In genomic region chr9:120436937-120437592, GRCh38 we compare ENCODE assay signal across 14 cellular contexts.
DNase-seq lines count a peak whose midpoint lies in the region; ATAC-seq and TF ChIP-seq lines count a peak whose summit lies in the region.
"Had no signal": no experiment of that assay in that cellular context is flagged by ENCODE, and none has a peak within 500 bp of the region (broad histone marks: within the 10 kb centered on the region; RNA-seq: fewer than 3 reads in every experiment).

No MANE protein-coding gene starts in this region.

- H3K27me3 Mint-ChIP-seq in activated CD4-positive, alpha-beta memory T cell treated with anti-CD3 and anti-CD28 coated beads, Interleukin-2, amount 10 ng/mL, durations not matched to agents 7 days and 5 days: no peaks in the 10 kb centered on the region
- H3K27me3 Mint-ChIP-seq in activated CD4-positive, alpha-beta memory T cell treated with anti-CD3 and anti-CD28 coated beads for 36 hours: no peaks in the 10 kb centered on the region
- no peaks in the 10 kb centered on the region for H3K27me3 Mint-ChIP-seq in activated CD8-positive, alpha-beta T cell treated with anti-CD3 and anti-CD28 coated beads for 36 hours
- H3K27me3 Mint-ChIP-seq in activated T-helper 2 cell treated with anti-CD3 and anti-CD28 coated beads, Interferon-gamma antibody, Interleukin-2, Interleukin-4, amounts not matched to agents 10 μg/mL and 5 μg/mL and 100 μg/mL, durations not matched to agents 14 hours and 24 hours and 36 hours (ENCODE audit: low read depth): no peaks in the 10 kb centered on the region
- H3K27me3 Mint-ChIP-seq: memory B cell had no signal

- H3K27me3 ChIP-seq in lower lobe of right lung (ENCODE audit: low read depth): no peaks in the 10 kb centered on the region
- H3K27me3 ChIP-seq in upper lobe of right lung: no peaks in the 10 kb centered on the region
- H3K27me3 ChIP-seq: testis had no signal

- POLR2A ChIA-PET in activated CD4-positive, alpha-beta memory T cell treated with anti-CD3 and anti-CD28 coated beads, Interleukin-2, amount 10 ng/mL, durations not matched to agents 7 days and 5 days (lab: Charles Lee): interaction anchor here (1.7 kb wide), 1 partner anchor 9 kb away, joined by 7 read pairs; no protein-coding TSS in a partner anchor
- POLR2A ChIA-PET in activated CD4-positive, alpha-beta memory T cell treated with anti-CD3 and anti-CD28 coated beads for 36 hours (lab: Charles Lee): no interaction called here
- POLR2A ChIA-PET in activated CD8-positive, alpha-beta T cell treated with anti-CD3 and anti-CD28 coated beads for 36 hours (lab: Charles Lee): no interaction called here

- H3K36me3 Mint-ChIP-seq in activated CD4-positive, alpha-beta memory T cell treated with anti-CD3 and anti-CD28 coated beads, Interleukin-2, amount 10 ng/mL, durations not matched to agents 7 days and 5 days (ENCODE audit: low read depth): peaks cover 68% of the 10 kb centered on the region
- H3K36me3 Mint-ChIP-seq in activated CD4-positive, alpha-beta memory T cell treated with anti-CD3 and anti-CD28 coated beads for 36 hours: peaks cover 56% of the 10 kb centered on the region
- H3K36me3 Mint-ChIP-seq in activated CD8-positive, alpha-beta T cell treated with anti-CD3 and anti-CD28 coated beads for 36 hours (ENCODE audit: low read depth): peaks cover 54% of the 10 kb centered on the region
- H3K36me3 Mint-ChIP-seq in activated T-helper 2 cell treated with anti-CD3 and anti-CD28 coated beads, Interferon-gamma antibody, Interleukin-2, Interleukin-4, amounts not matched to agents 10 μg/mL and 5 μg/mL and 100 μg/mL, durations not matched to agents 14 hours and 24 hours and 36 hours (ENCODE audit: low read depth): peaks cover 60% of the 10 kb centered on the region

- H3K4me1 ChIP-seq in lower lobe of right lung (peaks cover 41% of the 10 kb centered on the region), upper lobe of right lung (peaks cover 38% of the 10 kb centered on the region)

- H3K4me3 Mint-ChIP-seq in activated CD4-positive, alpha-beta memory T cell treated with anti-CD3 and anti-CD28 coated beads, Interleukin-2, amount 10 ng/mL, durations not matched to agents 7 days and 5 days: no peak overlapping the region
- no peak overlapping the region for H3K4me3 Mint-ChIP-seq in activated CD4-positive, alpha-beta memory T cell treated with anti-CD3 and anti-CD28 coated beads for 36 hours
- H3K4me3 Mint-ChIP-seq in activated CD8-positive, alpha-beta T cell treated with anti-CD3 and anti-CD28 coated beads for 36 hours: no peak overlapping the region
- no peak overlapping the region for H3K4me3 Mint-ChIP-seq in activated T-helper 2 cell treated with anti-CD3 and anti-CD28 coated beads, Interferon-gamma antibody, Interleukin-2, Interleukin-4, amounts not matched to agents 10 μg/mL and 5 μg/mL and 100 μg/mL, durations not matched to agents 14 hours and 24 hours and 36 hours (ENCODE audit: low read depth)
- H3K4me3 Mint-ChIP-seq: memory B cell had no signal

- H3K9me3 ChIP-seq in lower lobe of right lung (no peaks in the 10 kb centered on the region), upper lobe of right lung (no peaks in the 10 kb centered on the region)
- H3K9me3 ChIP-seq: testis had no signal

- H3K36me3 ChIP-seq in lower lobe of right lung: peaks cover 39% of the 10 kb centered on the region
- H3K36me3 ChIP-seq in upper lobe of right lung: peaks cover 7% of the 10 kb centered on the region

- H3K27ac ChIP-seq in lower lobe of right lung (peak overlapping the region; percentile 13), upper lobe of right lung (no peak overlapping the region)
- H3K27ac ChIP-seq: testis had no signal

- ATAC-seq in activated CD8-positive, alpha-beta T cell treated with anti-CD3 and anti-CD28 coated beads for 36 hours: no peak
- ATAC-seq in lower lobe of right lung: peak; percentile 64 to 83
- ATAC-seq in upper lobe of right lung: peak; percentile 87
- ATAC-seq: HCT116, PC-3 had no signal

- no peak for TF ChIP-seq CTCF in activated CD8-positive, alpha-beta T cell treated with anti-CD3 and anti-CD28 coated beads for 36 hours (IDR thresholded peaks at IDR 0.05)
- TF ChIP-seq CTCF in lower lobe of right lung (IDR thresholded peaks at IDR 0.05) (no peak), upper lobe of right lung (IDR thresholded peaks at IDR 0.05) (no peak), GM20000 (IDR thresholded peaks at IDR 0.05; ENCODE audit: extremely low read depth, missing control alignments) (no peak)

- intact Hi-C loops in activated CD4-positive, alpha-beta memory T cell treated with anti-CD3 and anti-CD28 coated beads for 36 hours (cut with micrococcal nuclease): no loop called here
- intact Hi-C loops in activated CD8-positive, alpha-beta T cell treated with anti-CD3 and anti-CD28 coated beads for 36 hours (cut with micrococcal nuclease): no loop called here
- intact Hi-C loops in lower lobe of right lung (cut with DNase I) (no loop called here), upper lobe of right lung (cut with DNase I) (no loop called here)
- intact Hi-C loops in activated T-helper 2 cell treated with anti-CD3 and anti-CD28 coated beads, Interferon-gamma antibody, Interleukin-2, Interleukin-4, amounts not matched to agents 10 μg/mL and 5 μg/mL and 100 μg/mL, durations not matched to agents 14 hours and 24 hours and 36 hours (cut with micrococcal nuclease): no loop called here

- no peak overlapping the region for H3K4me3 ChIP-seq in lower lobe of right lung
- H3K4me3 ChIP-seq in upper lobe of right lung: no peak overlapping the region
- H3K4me3 ChIP-seq: testis had no signal

- DNase-seq in activated CD4-positive, alpha-beta memory T cell treated with anti-CD3 and anti-CD28 coated beads, Interleukin-2, amount 10 ng/mL, durations not matched to agents 7 days and 5 days: peak; percentile 57
- DNase-seq in activated CD4-positive, alpha-beta memory T cell treated with anti-CD3 and anti-CD28 coated beads for 36 hours: no peak
- DNase-seq in activated CD8-positive, alpha-beta T cell treated with anti-CD3 and anti-CD28 coated beads for 36 hours: peak; percentile 4
- DNase-seq in lower lobe of right lung (peak; percentile 84), upper lobe of right lung (peak; percentile 76), NCI-H2227 (lab: John Stamatoyannopoulos, UW; ENCODE audit: unreplicated experiment) (no peak), GM20000 (ENCODE audit: low spot score) (no peak)
- DNase-seq in activated T-helper 2 cell treated with anti-CD3 and anti-CD28 coated beads, Interferon-gamma antibody, Interleukin-2, Interleukin-4, amounts not matched to agents 10 μg/mL and 5 μg/mL and 100 μg/mL, durations not matched to agents 14 hours and 24 hours and 36 hours (ENCODE audit: low spot score): no peak
- DNase-seq: DMS79 treated with DMSO at 0.1 percent for 48 hours, PC-3, T1000, testis had no signal

- no peaks in the 10 kb centered on the region for H3K9me3 Mint-ChIP-seq in activated CD4-positive, alpha-beta memory T cell treated with anti-CD3 and anti-CD28 coated beads, Interleukin-2, amount 10 ng/mL, durations not matched to agents 7 days and 5 days
- H3K9me3 Mint-ChIP-seq in activated CD4-positive, alpha-beta memory T cell treated with anti-CD3 and anti-CD28 coated beads for 36 hours: no peaks in the 10 kb centered on the region
- no peaks in the 10 kb centered on the region for H3K9me3 Mint-ChIP-seq in activated CD8-positive, alpha-beta T cell treated with anti-CD3 and anti-CD28 coated beads for 36 hours
- H3K9me3 Mint-ChIP-seq in activated T-helper 2 cell treated with anti-CD3 and anti-CD28 coated beads, Interferon-gamma antibody, Interleukin-2, Interleukin-4, amounts not matched to agents 10 μg/mL and 5 μg/mL and 100 μg/mL, durations not matched to agents 14 hours and 24 hours and 36 hours: no peaks in the 10 kb centered on the region
- H3K9me3 Mint-ChIP-seq: memory B cell had no signal

- CTCF ChIA-PET in activated CD4-positive, alpha-beta memory T cell treated with anti-CD3 and anti-CD28 coated beads, Interleukin-2, amount 10 ng/mL, durations not matched to agents 7 days and 5 days (lab: Charles Lee): interaction anchor here (1.2 to 1.3 kb wide), 2 partner anchors 24 to 40 kb away, joined by 3 to 4 read pairs; no protein-coding TSS in a partner anchor
- CTCF ChIA-PET in activated CD4-positive, alpha-beta memory T cell treated with anti-CD3 and anti-CD28 coated beads for 36 hours (lab: Charles Lee): interaction anchor here (0.6 kb wide), 1 partner anchor 40 kb away, joined by 3 read pairs; no protein-coding TSS in a partner anchor
- CTCF ChIA-PET in activated CD8-positive, alpha-beta T cell treated with anti-CD3 and anti-CD28 coated beads for 36 hours (lab: Charles Lee): interaction anchor here (1.0 kb wide), 1 partner anchor 13 kb away, joined by 6 read pairs; no protein-coding TSS in a partner anchor

- H3K4me1 Mint-ChIP-seq in activated CD4-positive, alpha-beta memory T cell treated with anti-CD3 and anti-CD28 coated beads, Interleukin-2, amount 10 ng/mL, durations not matched to agents 7 days and 5 days: peaks cover 49% of the 10 kb centered on the region
- H3K4me1 Mint-ChIP-seq in activated CD4-positive, alpha-beta memory T cell treated with anti-CD3 and anti-CD28 coated beads for 36 hours (ENCODE audit: low read depth): peaks cover 5% of the 10 kb centered on the region
- H3K4me1 Mint-ChIP-seq in activated CD8-positive, alpha-beta T cell treated with anti-CD3 and anti-CD28 coated beads for 36 hours (ENCODE audit: low read depth): peaks cover 9% of the 10 kb centered on the region
- peaks cover 17% of the 10 kb centered on the region for H3K4me1 Mint-ChIP-seq in activated T-helper 2 cell treated with anti-CD3 and anti-CD28 coated beads, Interferon-gamma antibody, Interleukin-2, Interleukin-4, amounts not matched to agents 10 μg/mL and 5 μg/mL and 100 μg/mL, durations not matched to agents 14 hours and 24 hours and 36 hours (ENCODE audit: low read depth)

- peak overlapping the region; percentile 79 for H3K27ac Mint-ChIP-seq in activated CD4-positive, alpha-beta memory T cell treated with anti-CD3 and anti-CD28 coated beads, Interleukin-2, amount 10 ng/mL, durations not matched to agents 7 days and 5 days
- H3K27ac Mint-ChIP-seq in activated CD4-positive, alpha-beta memory T cell treated with anti-CD3 and anti-CD28 coated beads for 36 hours: no peak overlapping the region
- H3K27ac Mint-ChIP-seq in activated CD8-positive, alpha-beta T cell treated with anti-CD3 and anti-CD28 coated beads for 36 hours: no peak overlapping the region
- H3K27ac Mint-ChIP-seq in activated T-helper 2 cell treated with anti-CD3 and anti-CD28 coated beads, Interferon-gamma antibody, Interleukin-2, Interleukin-4, amounts not matched to agents 10 μg/mL and 5 μg/mL and 100 μg/mL, durations not matched to agents 14 hours and 24 hours and 36 hours: no peak overlapping the region

Comparison
In these comparisons a context has a peak if more than half of its experiments do, and no peak if none do; other contexts are left out.
1. DNase-seq: peak in activated CD4-positive, alpha-beta memory T cell treated with anti-CD3 and anti-CD28 coated beads, Interleukin-2, amount 10 ng/mL, durations not matched to agents 7 days and 5 days (single experiment), activated CD8-positive, alpha-beta T cell treated with anti-CD3 and anti-CD28 coated beads for 36 hours (single experiment), lower lobe of right lung (single experiment) and upper lobe of right lung (single experiment); none in activated CD4-positive, alpha-beta memory T cell treated with anti-CD3 and anti-CD28 coated beads for 36 hours (single experiment), NCI-H2227 (single experiment), activated T-helper 2 cell treated with anti-CD3 and anti-CD28 coated beads, Interferon-gamma antibody, Interleukin-2, Interleukin-4, amounts not matched to agents 10 μg/mL and 5 μg/mL and 100 μg/mL, durations not matched to agents 14 hours and 24 hours and 36 hours (single experiment) and GM20000 (single experiment).